In the genomic region with DNA sequence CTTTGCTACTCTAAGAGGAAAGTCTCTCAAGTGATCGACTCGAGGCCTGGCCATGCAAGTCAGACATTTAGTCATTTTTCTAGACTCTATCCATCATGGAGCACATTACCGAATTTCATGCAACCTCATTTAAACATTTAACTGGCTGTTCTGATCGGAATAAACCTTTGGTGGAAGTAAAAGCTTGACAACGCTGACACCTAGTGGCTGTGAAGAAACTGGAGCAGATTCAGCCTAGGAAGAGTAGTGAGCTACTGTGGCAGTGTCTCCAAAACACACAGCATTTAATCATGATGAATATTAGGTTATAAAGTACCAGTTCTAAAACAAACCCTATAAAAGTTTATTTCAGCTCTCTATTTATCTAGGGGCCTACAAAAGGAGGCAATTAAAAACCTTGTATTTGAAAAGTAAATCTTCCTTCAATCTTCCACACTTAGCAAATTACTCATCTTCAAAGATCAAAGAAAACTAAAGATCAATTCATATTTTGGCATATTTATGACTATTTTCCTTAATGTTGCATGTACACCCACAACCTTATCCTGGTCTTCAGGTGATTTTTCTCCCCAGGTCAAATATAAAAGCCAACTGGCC, we compare ENCODE assay signal across 7 cellular contexts.
A peak's percentile ranks its signal among the peaks of the same experiment; 100 is the strongest.
DNase-seq lines count a peak whose midpoint lies in the region; ATAC-seq and TF ChIP-seq lines count a peak whose summit lies in the region.

No MANE protein-coding gene starts in this region.

- H4K20me1 ChIP-seq in DOHH2 (ENCODE audit: control insufficient read depth, insufficient read depth, low read depth, low read length), result no peaks in the 10 kb centered on the region

- 7% methylated on average over 5 of the region's 5 CpGs for WGBS in right cardiac atrium
- WGBS in sigmoid colon, 2 donors, result 3 to 7% methylated on average over 5 of the region's 5 CpGs

- no peak overlapping the region for H3K27ac ChIP-seq in DOHH2 (ENCODE audit: low read depth, low read length)
- H3K27ac ChIP-seq in right cardiac atrium (ENCODE audit: low read length), result no peak overlapping the region
- no peak overlapping the region for H3K27ac ChIP-seq in sigmoid colon

- H3K79me2 ChIP-seq in DOHH2 (ENCODE audit: control insufficient read depth, low read length), result no peaks in the 10 kb centered on the region

- H3K4me1 ChIP-seq in DOHH2 (ENCODE audit: control insufficient read depth, low read length) (no peaks in the 10 kb centered on the region), right cardiac atrium (ENCODE audit: control insufficient read depth, insufficient read depth, low read length) (no peaks in the 10 kb centered on the region), sigmoid colon (peaks cover 0 to 5% (median 0%) of the 10 kb centered on the region in 4 donors)

- intact Hi-C loops in right cardiac atrium (cut with DNase I) (no loop called here), sigmoid colon (cut with DNase I) (no loop called here)

- H3K4me3 ChIP-seq in DOHH2 (ENCODE audit: low read length) (no peak overlapping the region), right cardiac atrium (ENCODE audit: low read length) (no peak overlapping the region), sigmoid colon (no peak overlapping the region)

- TF ChIP-seq CTCF in DOHH2 (IDR thresholded peaks at IDR 0.05; ENCODE audit: low read depth, low read length, poor library complexity, severe bottlenecking) (peak; percentile 72), sigmoid colon (IDR thresholded peaks at IDR 0.05) (peak; percentile 21 to 62 (median 53))

- peak; percentile 90 for ATAC-seq in HG03354 (IDR thresholded peaks at IDR 0.05; ENCODE audit: poor library complexity, severe bottlenecking, unreplicated experiment)
- ATAC-seq in right cardiac atrium, result peak; percentile 72

- DNase-seq in GM19238 (ENCODE audit: insufficient read length, low spot score) (peak; percentile 2), NOMO-1 treated with dmso at 0.1 percent for 144 hours (lab: John Stamatoyannopoulos, UW; ENCODE audit: unreplicated experiment) (peak; percentile 17), amniotic epithelial cell (ENCODE audit: low read depth) (peak; percentile 60), right cardiac atrium (no peak), sigmoid colon (no peak)

- TF ChIP-seq EP300 in sigmoid colon (IDR thresholded peaks at IDR 0.05), result no peak

- no peaks in the 10 kb centered on the region for H3F3A ChIP-seq in DOHH2 (ENCODE audit: control insufficient read depth, insufficient read depth)

- no peaks in the 10 kb centered on the region for H3K9me2 ChIP-seq in DOHH2 (replicated peaks; ENCODE audit: control insufficient read depth, low read length)

- no peak for TF ChIP-seq POLR2A in sigmoid colon (IDR thresholded peaks at IDR 0.05)

- no peak overlapping the region for H3K4me2 ChIP-seq in DOHH2 (ENCODE audit: low read length)

- H3K27me3 ChIP-seq in DOHH2 (ENCODE audit: control insufficient read depth, low read length), result no peaks in the 10 kb centered on the region
- H3K27me3 ChIP-seq in right cardiac atrium (ENCODE audit: control insufficient read depth, insufficient read depth), result no peaks in the 10 kb centered on the region
- no peaks in the 10 kb centered on the region for H3K27me3 ChIP-seq in sigmoid colon

- H3K36me3 ChIP-seq in DOHH2 (ENCODE audit: control insufficient read depth, low read length) (no peaks in the 10 kb centered on the region), sigmoid colon (no peaks in the 10 kb centered on the region)

- H3K9me3 ChIP-seq in DOHH2 (ENCODE audit: control insufficient read depth, insufficient read depth, low read length), result no peaks in the 10 kb centered on the region
- H3K9me3 ChIP-seq in right cardiac atrium (ENCODE audit: control insufficient read depth, low read length), result no peaks in the 10 kb centered on the region
- no peaks in the 10 kb centered on the region for H3K9me3 ChIP-seq in sigmoid colon

Comparison
In these comparisons a context has a peak if more than half of its experiments do, and no peak if none do; other contexts are left out.
1. DNase-seq: peak in GM19238 (single experiment), NOMO-1 treated with dmso at 0.1 percent for 144 hours (single experiment) and amniotic epithelial cell (single experiment); none in right cardiac atrium (0 of 3) and sigmoid colon (single experiment).